ENCODE assay signal across 8 cellular contexts in genomic region chr9:13278368-13279246, GRCh38. TPM values are rescaled to one million over a fixed set of nuclear protein-coding genes. Genes with fewer than 3 reads are reported as not detected.
DNase-seq lines count a peak whose midpoint lies in the region; ATAC-seq and TF ChIP-seq lines count a peak whose summit lies in the region.

No MANE protein-coding gene starts in this region.

- no peaks in the 10 kb centered on the region for H3K4me1 Mint-ChIP-seq in activated T-cell treated with anti-CD3 and anti-CD28 coated beads, Interleukin-2, amount 50 U/mL, for 24 hours (ENCODE audit: low read depth)

- no peaks in the 10 kb centered on the region for H3K9me3 Mint-ChIP-seq in activated T-cell treated with anti-CD3 and anti-CD28 coated beads, Interleukin-2, amount 50 U/mL, for 24 hours

- no peaks in the 10 kb centered on the region for H3K27me3 ChIP-seq in ascending aorta

- POLR2A ChIA-PET in AG04449 (lab: Yijun Ruan, JAX): no interaction called here

- DNase-seq in AG04449 (ENCODE audit: low read depth, low spot score): no peak
- DNase-seq in NCI-H1092 treated with DMSO at 0.1 percent for 48 hours (lab: John Stamatoyannopoulos, UW): peak; percentile 78
- DNase-seq in ascending aorta (ENCODE audit: low spot score in 2 of 2): peak in 1 of 2 donors; percentile 81
- peak; percentile 57 for DNase-seq in hepatic stellate cell (ENCODE audit: low spot score)
- DNase-seq in putamen (ENCODE audit: low spot score): peak; percentile 76
- no peak for DNase-seq in activated T-cell treated with anti-CD3 and anti-CD28 coated beads, Interleukin-2, amount 50 U/mL, for 24 hours
- DNase-seq in activated CD4-positive, CD25-positive, alpha-beta regulatory T cell treated with anti-CD3 and anti-CD28 coated beads, Interleukin-2, amount 50 U/mL, for 72 hours: no peak

- H3K27ac Mint-ChIP-seq in activated T-cell treated with anti-CD3 and anti-CD28 coated beads, Interleukin-2, amount 50 U/mL, for 24 hours: no peak overlapping the region

- H3K27ac ChIP-seq in ascending aorta: peak overlapping the region; percentile 86 to 93

- H3K4me3 ChIP-seq in AG04449 (ENCODE audit: low read depth, low read length) (peak overlapping the region; percentile 69), ascending aorta (peak overlapping the region; percentile 72 to 86)

- H3K4me3 Mint-ChIP-seq in activated T-cell treated with anti-CD3 and anti-CD28 coated beads, Interleukin-2, amount 50 U/mL, for 24 hours: no peak overlapping the region

- H3K4me1 ChIP-seq in ascending aorta: peaks cover 5 to 8% of the 10 kb centered on the region in 2 donors

- no peak for ATAC-seq in HG02970 (IDR thresholded peaks at IDR 0.05; ENCODE audit: low FRiP score, unreplicated experiment)

- H3K36me3 ChIP-seq in ascending aorta: no peaks in the 10 kb centered on the region

- H3K9me3 ChIP-seq in ascending aorta: no peaks in the 10 kb centered on the region

- CTCF ChIA-PET in AG04449 (lab: Yijun Ruan, JAX): no interaction called here

- TF ChIP-seq CTCF in AG04449 (IDR thresholded peaks at IDR 0.05; ENCODE audit: insufficient read depth, low read length, missing control alignments) (peak; percentile 33), ascending aorta (IDR thresholded peaks at IDR 0.05) (peak in 2 of 3 experiments; percentile 14 to 37)

- H3K36me3 Mint-ChIP-seq in activated T-cell treated with anti-CD3 and anti-CD28 coated beads, Interleukin-2, amount 50 U/mL, for 24 hours (ENCODE audit: low read depth): no peaks in the 10 kb centered on the region

- intact Hi-C loops in ascending aorta (cut with DNase I): loop anchor here (5.0 to 10.0 kb wide), 4 partner anchors 174 to 1879 kb away; no protein-coding TSS in a partner anchor

- H3K27me3 Mint-ChIP-seq in activated T-cell treated with anti-CD3 and anti-CD28 coated beads, Interleukin-2, amount 50 U/mL, for 24 hours: peaks cover 32% of the 10 kb centered on the region

RNA-seq across cellular contexts. Expression of gene MPDZ, which starts 0.9 kb away (rescaled TPM):
- total RNA-seq in ascending aorta: 46.2 TPM

Comparison
In these comparisons a context has a peak if more than half of its experiments do, and no peak if none do; other contexts are left out.
1. DNase-seq: peak in NCI-H1092 treated with DMSO at 0.1 percent for 48 hours (single experiment), hepatic stellate cell (single experiment) and putamen (single experiment); none in AG04449 (single experiment), activated T-cell treated with anti-CD3 and anti-CD28 coated beads, Interleukin-2, amount 50 U/mL, for 24 hours (single experiment) and activated CD4-positive, CD25-positive, alpha-beta regulatory T cell treated with anti-CD3 and anti-CD28 coated beads, Interleukin-2, amount 50 U/mL, for 72 hours (single experiment).